Comparison of ENCODE assay signal across 10 cellular contexts in genomic region chr2:174026122-174026845, GRCh38.
DNase-seq lines count a peak whose midpoint lies in the region; ATAC-seq and TF ChIP-seq lines count a peak whose summit lies in the region.
"Had no signal": no experiment of that assay in that cellular context is flagged by ENCODE, and none has a peak within 500 bp of the region (broad histone marks: within the 10 kb centered on the region; RNA-seq: fewer than 3 reads in every experiment).

No MANE protein-coding gene starts in this region.

- H3K4me1 ChIP-seq in IMR-90 (ENCODE audit: control insufficient read depth, insufficient read depth, low read length) (peaks cover 25% of the 10 kb centered on the region), mesendoderm (ENCODE audit: control insufficient read depth, low read depth, low read length) (peaks cover 10% of the 10 kb centered on the region), testis (peaks cover 20% of the 10 kb centered on the region)

- no peak for TF ChIP-seq RAD21 in IMR-90 (IDR thresholded peaks at IDR 0.05; ENCODE audit: low read length)

- in situ Hi-C loops in IMR-90 (cut with MboI; ENCODE audit: low sequenced_read_pairs) = no loop called here

- CTCF ChIA-PET in IMR-90 (lab: Yijun Ruan, JAX) = interaction anchor here (0.6 kb wide), 1 partner anchor 11 kb away, joined by 3 read pairs; no protein-coding TSS in a partner anchor

- BruUV-seq in IMR-90 (replicated peaks; lab: Mats Ljungman, UMichigan) = no TSS peak

- peak; percentile 36 for ATAC-seq in IMR-90 (ENCODE audit: low read depth)

- TF ChIP-seq CTCF in IMR-90 (conservative IDR thresholded peaks at IDR 0.05; ENCODE audit: low read depth, low read length) (no peak), choroid plexus epithelial cell (conservative IDR thresholded peaks at IDR 0.05; ENCODE audit: low read depth, low read length) (no peak), testis (IDR thresholded peaks at IDR 0.05) (no peak)

- DNase-seq in IMR-90 = peak; percentile 88
- DNase-seq in choroid plexus epithelial cell (ENCODE audit: low read depth) = peak; percentile 81
- DNase-seq in mesendoderm = peak; percentile 76
- no peak for DNase-seq in testis
- no peak for DNase-seq in cerebellar cortex (ENCODE audit: low spot score)
- no peak for DNase-seq in medulla oblongata (ENCODE audit: extremely low spot score)
- DNase-seq in NCI-H774 (lab: John Stamatoyannopoulos, UW) = no peak
- no peak for DNase-seq in stimulated activated CD8-positive, alpha-beta memory T cell treated with anti-CD3 and anti-CD28 coated beads, Interleukin-4, amount 100 ng/mL, for 48 hours
- DNase-seq: Calu3, NCI-H510A had no signal

- H2AK9ac ChIP-seq in IMR-90 (replicated peaks; ENCODE audit: low read depth, low read length, poor library complexity) = peak overlapping the region; percentile 97

- H4K91ac ChIP-seq in IMR-90 (ENCODE audit: insufficient read depth, low read depth, low read length) = peak overlapping the region; percentile 87

- H3K4me2 ChIP-seq in IMR-90 (ENCODE audit: low read depth, low read length) (no peak overlapping the region), mesendoderm (ENCODE audit: low read length) (no peak overlapping the region)

- H2BK20ac ChIP-seq in IMR-90 (ENCODE audit: low read depth, low read length) = peak overlapping the region; percentile 41

- peak overlapping the region; percentile 69 to 87; a peak in 3 of 4 replicates for H4K8ac ChIP-seq in IMR-90 (ENCODE audit: low read depth in 2 of 2, low read length in 2 of 2)
- H4K8ac ChIP-seq in mesendoderm (ENCODE audit: low read depth, low read length) = no peak overlapping the region

- peak overlapping the region; percentile 60; the same call in 2 of the 3 replicates for H2BK15ac ChIP-seq in IMR-90 (ENCODE audit: low read depth, low read length)
- H2BK15ac ChIP-seq in mesendoderm (replicated peaks; ENCODE audit: low read depth) = no peak overlapping the region

- H3K9me1 ChIP-seq in IMR-90 (ENCODE audit: insufficient read depth, low read length) = peaks cover 6% of the 10 kb centered on the region; the same call in 1 of the 2 replicates

- H3K4me3 ChIP-seq in IMR-90 (ENCODE audit: insufficient read depth, low read depth, low read length) = no peak overlapping the region
- H3K4me3 ChIP-seq in choroid plexus epithelial cell (ENCODE audit: low read depth, low read length) = no peak overlapping the region
- H3K4me3 ChIP-seq in mesendoderm (ENCODE audit: low read length) = no peak overlapping the region
- peak overlapping the region in 1 of 2 donors; percentile 29 for H3K4me3 ChIP-seq in testis

- H3K36me3 ChIP-seq in IMR-90 (ENCODE audit: control insufficient read depth, insufficient read depth, low read length) = no peaks in the 10 kb centered on the region
- H3K36me3 ChIP-seq in mesendoderm (ENCODE audit: control insufficient read depth, insufficient read depth, low read length) = no peaks in the 10 kb centered on the region
- H3K36me3 ChIP-seq in testis (ENCODE audit: low read depth, missing control alignments) = no peaks in the 10 kb centered on the region

- peak overlapping the region; percentile 89 for H2AFZ ChIP-seq in IMR-90 (replicated peaks; ENCODE audit: low read length, poor library complexity)

- H2BK5ac ChIP-seq in IMR-90 (ENCODE audit: low read depth, low read length, poor library complexity, severe bottlenecking) = peak overlapping the region; percentile 82
- H2BK5ac ChIP-seq in mesendoderm (ENCODE audit: low read length) = no peak overlapping the region

- H3K23ac ChIP-seq in IMR-90 (ENCODE audit: low read depth, low read length) (peak overlapping the region; percentile 87), mesendoderm (ENCODE audit: low read length) (no peak overlapping the region)

- dilution Hi-C loops in IMR-90 (cut with HindIII; ENCODE audit: low sequenced_read_pairs, unreplicated experiment) = no loop called here

- peak overlapping the region; percentile 76 for H3K14ac ChIP-seq in IMR-90 (replicated peaks; ENCODE audit: low read depth, low read length)

- H4K5ac ChIP-seq in IMR-90 (ENCODE audit: low read depth, low read length) (peak overlapping the region; percentile 88), mesendoderm (ENCODE audit: low read length) (no peak overlapping the region)

- H3K18ac ChIP-seq in IMR-90 (ENCODE audit: low read depth, low read length) (peak overlapping the region; percentile 62), mesendoderm (ENCODE audit: low read length) (no peak overlapping the region)

- H3K56ac ChIP-seq in IMR-90 (ENCODE audit: extremely low read depth, insufficient read depth, low read length) = no peak overlapping the region
- peak overlapping the region; percentile 22 for H3K56ac ChIP-seq in mesendoderm (ENCODE audit: low read length)

- H3K4ac ChIP-seq in IMR-90 (ENCODE audit: low read depth, low read length) (peak overlapping the region; percentile 80), mesendoderm (ENCODE audit: low read depth, low read length) (no peak overlapping the region)

- H3K9me3 ChIP-seq in IMR-90 (ENCODE audit: control insufficient read depth, insufficient read depth, low read length) (no peaks in the 10 kb centered on the region), testis (no peaks in the 10 kb centered on the region)

- H3K27ac ChIP-seq in IMR-90 (ENCODE audit: insufficient read depth, low read length) = peak overlapping the region; percentile 89
- no peak overlapping the region for H3K27ac ChIP-seq in mesendoderm (ENCODE audit: low read depth, low read length)
- H3K27ac ChIP-seq in testis = peak overlapping the region; percentile 2 to 80

- WGBS in IMR-90 (ENCODE audit: extremely low coverage in 2 of 2, insufficient read length in 1 of 2), 2 experiments = no CpG with 5 or more reads among the region's 23 CpGs
- no CpG with 5 or more reads among the region's 23 CpGs for WGBS in mesendoderm (ENCODE audit: extremely low coverage, insufficient coverage, low lambda C conversion rate)
- WGBS in testis, 2 donors = 42 to 62% methylated on average over 11 to 23 of the region's 23 CpGs

- POLR2A ChIA-PET in IMR-90 (lab: Charles Lee; ENCODE audit: unreplicated experiment) = no interaction called here

- TF ChIP-seq POLR2A in IMR-90 (IDR thresholded peaks at IDR 0.05; ENCODE audit: low read depth, low read length) (no peak), testis (IDR thresholded peaks at IDR 0.05) (no peak)

- no peaks in the 10 kb centered on the region for H3K79me1 ChIP-seq in IMR-90 (ENCODE audit: low read depth in 1 of 2, low read length in 2 of 2)
- H3K79me1 ChIP-seq in mesendoderm (ENCODE audit: low read length) = no peaks in the 10 kb centered on the region

- H3K27me3 ChIP-seq in IMR-90 (ENCODE audit: control insufficient read depth, insufficient read depth, low read length) (no peaks in the 10 kb centered on the region), mesendoderm (ENCODE audit: insufficient read depth, low read length, poor library complexity) (no peaks in the 10 kb centered on the region), testis (no peaks in the 10 kb centered on the region)

- intact Hi-C loops in IMR-90 (cut with micrococcal nuclease) (no loop called here), testis (cut with DNase I; ENCODE audit: low total_unique reads) (no loop called here)

- no peaks in the 10 kb centered on the region for H3K79me2 ChIP-seq in mesendoderm (ENCODE audit: control insufficient read depth, insufficient read depth, low read length)

- no peaks in the 10 kb centered on the region for H4K20me1 ChIP-seq in IMR-90 (ENCODE audit: insufficient read depth, low read length)

- peak overlapping the region; percentile 88 for H2BK120ac ChIP-seq in IMR-90 (ENCODE audit: low read depth, low read length)
- H2BK120ac ChIP-seq in mesendoderm (ENCODE audit: low read depth, low read length) = no peak overlapping the region

- H2AK5ac ChIP-seq in IMR-90 (ENCODE audit: low read depth, low read length) (peak overlapping the region; percentile 79), mesendoderm (ENCODE audit: low read length) (no peak overlapping the region)

- H3K9ac ChIP-seq in IMR-90 (ENCODE audit: low read depth, low read length) (no peak overlapping the region), mesendoderm (ENCODE audit: low read length) (no peak overlapping the region)

TF ChIP-seq in IMR-90, 13 proteins besides CTCF, POLR2A, EP300 and RAD21:
- TF ChIP-seq NFE2L2 (IDR thresholded peaks at IDR 0.05; ENCODE audit: low read depth, low read length) = peak; percentile 39; the same call in 1 of the 2 replicates
- TF ChIP-seq MXI1 (IDR thresholded peaks at IDR 0.05; ENCODE audit: borderline replicate concordance, low read depth, low read length) = no peak
- no peak for TF ChIP-seq RFX5 (IDR thresholded peaks at IDR 0.05; ENCODE audit: low read depth, low read length)

Comparison
In these comparisons a context has a peak if more than half of its experiments do, and no peak if none do; other contexts are left out.
1. DNase-seq: peak in IMR-90 (single experiment), choroid plexus epithelial cell (single experiment) and mesendoderm (single experiment); none in testis (single experiment), cerebellar cortex (single experiment), medulla oblongata (single experiment), NCI-H774 (single experiment) and stimulated activated CD8-positive, alpha-beta memory T cell treated with anti-CD3 and anti-CD28 coated beads, Interleukin-4, amount 100 ng/mL, for 48 hours (single experiment).